ENCODE assay signal across 19 cellular contexts in the genomic region with DNA sequence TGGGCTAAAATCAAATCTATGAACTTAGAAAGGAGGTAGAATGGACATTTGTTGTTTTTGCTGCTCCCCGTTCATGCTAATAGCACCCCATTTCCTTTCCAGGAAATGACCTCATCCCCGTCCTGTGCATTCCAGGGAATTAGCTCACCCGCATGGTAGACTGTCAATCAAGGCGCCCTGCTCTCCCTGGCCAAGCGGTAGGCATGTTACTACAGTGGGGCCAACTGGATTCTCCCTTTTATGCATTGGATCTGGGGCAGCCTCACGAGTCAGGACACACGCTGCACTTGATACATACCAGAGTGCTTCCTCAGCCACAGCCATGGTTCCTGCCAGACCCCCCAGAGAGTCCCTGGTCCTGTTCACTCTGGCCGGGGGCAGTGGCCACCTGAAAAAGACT.
DNase-seq lines count a peak whose midpoint lies in the region; ATAC-seq, FAIRE-seq and TF ChIP-seq lines count a peak whose summit lies in the region.
"Had no signal": no experiment of that assay in that cellular context is flagged by ENCODE, and none has a peak within 500 bp of the region (broad histone marks: within the 10 kb centered on the region; RNA-seq: fewer than 3 reads in every experiment).

No MANE protein-coding gene starts in this region.

- DNase-seq in heart right ventricle (no peak), Right ventricle myocardium superior (no peak), SJSA1 (ENCODE audit: low read depth in 1 of 2, low spot score in 2 of 2) (peak; percentile 82 to 91), right atrium auricular region (ENCODE audit: low spot score) (no peak), upper lobe of right lung (no peak), NCI-H1694 (lab: John Stamatoyannopoulos, UW) (no peak), D721Med (ENCODE audit: insufficient read length, low spot score) (no peak)
- no peak for DNase-seq in activated T-helper 2 cell treated with anti-CD3 and anti-CD28 coated beads, Interferon-gamma antibody, Interleukin-2, Interleukin-4, amounts not matched to agents 10 μg/mL and 5 μg/mL and 100 μg/mL, durations not matched to agents 14 hours and 24 hours and 36 hours (ENCODE audit: low spot score)
- DNase-seq: amygdala; CD8-positive, alpha-beta memory T cell; esophagus squamous epithelium; hippocampal formation; naive B cell; NCI-H1436 treated with DMSO at 0.1 percent for 48 hours; NCI-H510A had no signal

- H3K4me1 Mint-ChIP-seq in activated T-helper 2 cell treated with anti-CD3 and anti-CD28 coated beads, Interferon-gamma antibody, Interleukin-2, Interleukin-4, amounts not matched to agents 10 μg/mL and 5 μg/mL and 100 μg/mL, durations not matched to agents 14 hours and 24 hours and 36 hours (ENCODE audit: low read depth) = peaks cover 7% of the 10 kb centered on the region

- no peaks in the 10 kb centered on the region for H3K36me3 Mint-ChIP-seq in activated T-helper 2 cell treated with anti-CD3 and anti-CD28 coated beads, Interferon-gamma antibody, Interleukin-2, Interleukin-4, amounts not matched to agents 10 μg/mL and 5 μg/mL and 100 μg/mL, durations not matched to agents 14 hours and 24 hours and 36 hours (ENCODE audit: low read depth)
- H3K36me3 Mint-ChIP-seq: CD8-positive, alpha-beta memory T cell; naive B cell had no signal

- 50 to 57% methylated on average over 8 of the region's 8 CpGs for WGBS in heart right ventricle, 2 donors

- intact Hi-C loops in heart right ventricle (cut with DNase I) (loop anchor here in 2 of 10 donors (5.0 to 10.0 kb wide), 2 partner anchors 113 to 116 kb away; partner anchors contain the start of gene PTCH1 (in 1 of the 2)), Right ventricle myocardium superior (cut with DNase I) (no loop called here), upper lobe of right lung (cut with DNase I) (no loop called here)
- intact Hi-C loops in activated T-helper 2 cell treated with anti-CD3 and anti-CD28 coated beads, Interferon-gamma antibody, Interleukin-2, Interleukin-4, amounts not matched to agents 10 μg/mL and 5 μg/mL and 100 μg/mL, durations not matched to agents 14 hours and 24 hours and 36 hours (cut with micrococcal nuclease) = loop anchor here (1.0 kb wide), 1 partner anchor 96 kb away; no protein-coding TSS in a partner anchor

- peaks cover 4% of the 10 kb centered on the region for H3K27me3 Mint-ChIP-seq in activated T-helper 2 cell treated with anti-CD3 and anti-CD28 coated beads, Interferon-gamma antibody, Interleukin-2, Interleukin-4, amounts not matched to agents 10 μg/mL and 5 μg/mL and 100 μg/mL, durations not matched to agents 14 hours and 24 hours and 36 hours (ENCODE audit: low read depth)

- H3K27ac ChIP-seq in heart right ventricle = peak overlapping the region in 7 of 10 donors; percentile 62 to 91 (median 72)
- peak overlapping the region; percentile 91 for H3K27ac ChIP-seq in SJSA1
- H3K27ac ChIP-seq in right atrium auricular region = peak overlapping the region; percentile 60 to 63
- no peak overlapping the region for H3K27ac ChIP-seq in upper lobe of right lung
- H3K27ac ChIP-seq: vagina had no signal

- H3K27me3 ChIP-seq in heart right ventricle = peaks cover 0 to 5% (median 0%) of the 10 kb centered on the region in 7 donors
- no peaks in the 10 kb centered on the region for H3K27me3 ChIP-seq in SJSA1 (replicated peaks)
- no peaks in the 10 kb centered on the region for H3K27me3 ChIP-seq in right atrium auricular region
- H3K27me3 ChIP-seq in upper lobe of right lung = no peaks in the 10 kb centered on the region
- H3K27me3 ChIP-seq: vagina had no signal

- peaks cover 5% of the 10 kb centered on the region for H3K9me3 Mint-ChIP-seq in activated T-helper 2 cell treated with anti-CD3 and anti-CD28 coated beads, Interferon-gamma antibody, Interleukin-2, Interleukin-4, amounts not matched to agents 10 μg/mL and 5 μg/mL and 100 μg/mL, durations not matched to agents 14 hours and 24 hours and 36 hours

- H3K4me3 ChIP-seq in heart right ventricle = no peak overlapping the region
- no peak overlapping the region for H3K4me3 ChIP-seq in SJSA1
- peak overlapping the region in 1 of 2 donors; percentile 14 for H3K4me3 ChIP-seq in right atrium auricular region
- no peak overlapping the region for H3K4me3 ChIP-seq in upper lobe of right lung
- H3K4me3 ChIP-seq: esophagus squamous epithelium, vagina had no signal

- TF ChIP-seq CTCF in heart right ventricle (IDR thresholded peaks at IDR 0.05) (no peak), right atrium auricular region (IDR thresholded peaks at IDR 0.05) (no peak), upper lobe of right lung (IDR thresholded peaks at IDR 0.05) (no peak), D721Med (IDR thresholded peaks at IDR 0.05; ENCODE audit: insufficient read depth, missing control alignments) (no peak)

- H3K4me1 ChIP-seq in heart right ventricle (peaks cover 0 to 22% (median 7%) of the 10 kb centered on the region in 9 donors), SJSA1 (replicated peaks) (peaks cover 49% of the 10 kb centered on the region), right atrium auricular region (no peaks in the 10 kb centered on the region), upper lobe of right lung (no peaks in the 10 kb centered on the region)
- H3K4me1 ChIP-seq: esophagus squamous epithelium, vagina had no signal

- no peak for FAIRE-seq in D721Med (lab: Jason Lieb, UNC)
- FAIRE-seq: GM12891 had no signal

- H3K4me3 Mint-ChIP-seq in activated T-helper 2 cell treated with anti-CD3 and anti-CD28 coated beads, Interferon-gamma antibody, Interleukin-2, Interleukin-4, amounts not matched to agents 10 μg/mL and 5 μg/mL and 100 μg/mL, durations not matched to agents 14 hours and 24 hours and 36 hours (ENCODE audit: low read depth) = no peak overlapping the region
- H3K4me3 Mint-ChIP-seq: activated CD8-positive, alpha-beta T cell treated with anti-CD3 and anti-CD28 coated beads for 36 hours; naive B cell had no signal

- H3K9me3 ChIP-seq in heart right ventricle = peaks cover 0 to 5% (median 0%) of the 10 kb centered on the region in 11 donors
- H3K9me3 ChIP-seq in SJSA1 (replicated peaks) = no peaks in the 10 kb centered on the region
- H3K9me3 ChIP-seq in right atrium auricular region = no peaks in the 10 kb centered on the region
- no peaks in the 10 kb centered on the region for H3K9me3 ChIP-seq in upper lobe of right lung
- H3K9me3 ChIP-seq: esophagus squamous epithelium, vagina had no signal

- H3K36me3 ChIP-seq in heart right ventricle (no peaks in the 10 kb centered on the region), SJSA1 (no peaks in the 10 kb centered on the region), right atrium auricular region (no peaks in the 10 kb centered on the region), upper lobe of right lung (no peaks in the 10 kb centered on the region)
- H3K36me3 ChIP-seq: esophagus squamous epithelium, vagina had no signal

- ATAC-seq in heart right ventricle (peak in 6 of 8 donors; percentile 47 to 66 (median 52)), Right ventricle myocardium superior (ENCODE audit: poor library complexity) (no peak), upper lobe of right lung (peak; percentile 15)

- no peak overlapping the region for H3K27ac Mint-ChIP-seq in activated T-helper 2 cell treated with anti-CD3 and anti-CD28 coated beads, Interferon-gamma antibody, Interleukin-2, Interleukin-4, amounts not matched to agents 10 μg/mL and 5 μg/mL and 100 μg/mL, durations not matched to agents 14 hours and 24 hours and 36 hours
- H3K27ac Mint-ChIP-seq: naive B cell, progenitor cell of endocrine pancreas had no signal

Comparison
In these comparisons a context has a peak if more than half of its experiments do, and no peak if none do; other contexts are left out.
1. DNase-seq: peak in SJSA1 (2 of 2); none in heart right ventricle (0 of 2), Right ventricle myocardium superior (single experiment), right atrium auricular region (single experiment), upper lobe of right lung (single experiment), activated T-helper 2 cell treated with anti-CD3 and anti-CD28 coated beads, Interferon-gamma antibody, Interleukin-2, Interleukin-4, amounts not matched to agents 10 μg/mL and 5 μg/mL and 100 μg/mL, durations not matched to agents 14 hours and 24 hours and 36 hours (single experiment), NCI-H1694 (single experiment) and D721Med (single experiment).